ENCODE assay signal across 13 cellular contexts in the genomic region with DNA sequence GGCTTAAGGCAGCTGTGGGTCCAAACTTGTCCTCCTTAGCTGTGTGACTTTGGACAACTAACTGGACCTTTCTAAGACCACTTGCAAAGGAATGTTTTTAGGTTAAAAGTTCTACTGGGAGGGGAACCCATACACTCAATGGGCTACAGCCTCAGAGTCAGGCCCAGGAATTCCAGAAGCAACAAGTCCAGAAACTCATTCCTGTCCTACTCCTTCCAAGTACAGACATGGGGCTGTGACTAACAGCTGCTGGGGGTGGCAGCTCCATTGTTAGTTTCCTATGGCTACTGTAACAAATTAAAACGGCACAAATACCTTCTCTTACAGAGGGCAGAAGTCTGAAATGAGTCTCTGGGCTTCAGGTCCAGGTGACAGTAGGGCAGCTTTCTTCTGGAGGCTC. TPM values are rescaled to one million over a fixed set of nuclear protein-coding genes. Genes with fewer than 3 reads are reported as not detected.
DNase-seq lines count a peak whose midpoint lies in the region; ATAC-seq, FAIRE-seq and TF ChIP-seq lines count a peak whose summit lies in the region.
"Had no signal": no experiment of that assay in that cellular context is flagged by ENCODE, and none has a peak within 500 bp of the region (broad histone marks: within the 10 kb centered on the region; RNA-seq: fewer than 3 reads in every experiment).

No MANE protein-coding gene starts in this region.

- H4K20me1 ChIP-seq in H1 (replicated peaks in 1 of 2; ENCODE audit: control insufficient read depth in 1 of 2, insufficient read depth in 2 of 2, low read length in 2 of 2): peaks cover 0 to 1% of the 10 kb centered on the region in 2 experiments

- H2BK15ac ChIP-seq in H1 (ENCODE audit: low read length): no peak overlapping the region

- 0 out of 2 replicates have a peak overlapping the region, but pooled peaks have one; percentile 5 for H2BK20ac ChIP-seq in H1 (ENCODE audit: low read length)

- no peaks in the 10 kb centered on the region for H3K27me3 ChIP-seq in CD4-positive, CD25-positive, alpha-beta regulatory T cell (ENCODE audit: control insufficient read depth, insufficient read depth, low read length)
- no peaks in the 10 kb centered on the region for H3K27me3 ChIP-seq in H1 (replicated peaks in 1 of 4; ENCODE audit: control insufficient read depth in 3 of 4, extremely low read depth in 1 of 4, insufficient read depth in 3 of 4, low read length in 3 of 4)

- peak overlapping the region in 2 of 4 donors; percentile 30 to 43 for H3K4me3 Mint-ChIP-seq in CD4-positive, CD25-positive, alpha-beta regulatory T cell
- peak overlapping the region; percentile 1 for H3K4me3 Mint-ChIP-seq in neural crest cell

- peaks cover 6% of the 10 kb centered on the region; the same call in 1 of the 2 replicates for H3K23me2 ChIP-seq in H1 (ENCODE audit: low read depth, low read length)

- no peak overlapping the region for H2AFZ ChIP-seq in H1 (ENCODE audit: low read length)

- TF ChIP-seq POLR2A in H1 (IDR thresholded peaks at IDR 0.05; ENCODE audit: control extremely low read depth in 1 of 2, low read depth in 2 of 2, low read length in 2 of 2): no peak

- no peak for TF ChIP-seq CTCF in HEK293 (tag by site-specific recombination; IDR thresholded peaks at IDR 0.05)
- no peak for TF ChIP-seq CTCF in H1 (IDR thresholded peaks at IDR 0.05; ENCODE audit: control extremely low read depth in 1 of 3, insufficient read depth in 1 of 3, low read depth in 1 of 3, low read length in 3 of 3)
- no peak for TF ChIP-seq CTCF in neural crest cell (conservative IDR thresholded peaks at IDR 0.05)

- H3K14ac ChIP-seq in H1 (ENCODE audit: insufficient read length): no peak overlapping the region

- CTCF ChIA-PET in HEK293 (lab: Yijun Ruan, JAX) (interaction anchor here (0.6 to 1.9 kb wide), 2 partner anchors 31 to 253 kb away, joined by 5 to 13 read pairs; no protein-coding TSS in a partner anchor), H1 (lab: Charles Lee; ENCODE audit: partially characterized antibody) (interaction anchor here (0.7 to 11.0 kb wide), 8 partner anchors 15 to 275 kb away, joined by 3 to 271 read pairs (median 4); partner anchors contain the start of gene WHRN)

- H3K27me3 Mint-ChIP-seq in CD4-positive, CD25-positive, alpha-beta regulatory T cell: peaks cover under 1% of the 10 kb centered on the region
- peaks cover 2% of the 10 kb centered on the region for H3K27me3 Mint-ChIP-seq in neural crest cell (ENCODE audit: low read depth)

- no peak overlapping the region for H2BK12ac ChIP-seq in H1 (ENCODE audit: low read depth, low read length)

- H2AK5ac ChIP-seq in H1 (ENCODE audit: low read depth, low read length): no peak overlapping the region

- H3K4me1 Mint-ChIP-seq in CD4-positive, CD25-positive, alpha-beta regulatory T cell: peaks cover 8 to 30% (median 23%) of the 10 kb centered on the region in 4 donors
- peaks cover 18% of the 10 kb centered on the region for H3K4me1 Mint-ChIP-seq in neural crest cell

- no peak overlapping the region for H3K4me3 ChIP-seq in CD4-positive, CD25-positive, alpha-beta regulatory T cell (ENCODE audit: low read depth, low read length)
- H3K4me3 ChIP-seq in HEK293 (ENCODE audit: low read depth, low read length) (no peak overlapping the region), H1 (ENCODE audit: extremely low read depth in 1 of 4, insufficient read depth in 2 of 4, low read depth in 3 of 4, low read length in 4 of 4) (no peak overlapping the region)

- H3K56ac ChIP-seq in H1 (replicated peaks; ENCODE audit: insufficient read length, low read depth, low read length): no peak overlapping the region

- H3K4ac ChIP-seq in H1 (replicated peaks; ENCODE audit: insufficient read length, low read depth, low read length): no peak overlapping the region

- no peaks in the 10 kb centered on the region for H3K9me3 Mint-ChIP-seq in CD4-positive, CD25-positive, alpha-beta regulatory T cell
- H3K9me3 Mint-ChIP-seq in neural crest cell: no peaks in the 10 kb centered on the region
- H3K9me3 Mint-ChIP-seq: IgD-negative memory B cell had no signal

- POLR2A ChIA-PET in HEK293 (lab: Yijun Ruan, JAX) (interaction anchor here (0.7 to 1.1 kb wide), 2 partner anchors 187 to 1277 kb away, joined by 3 to 4 read pairs; partner anchors contain the start of gene ATP6V1G1), H1 (lab: Charles Lee; ENCODE audit: partially characterized antibody) (interaction anchor here (0.7 to 1.6 kb wide), 5 partner anchors 9 to 253 kb away, joined by 3 to 4 read pairs (median 3); partner anchors contain the start of gene ATP6V1G1)

- no peaks in the 10 kb centered on the region for H3K79me1 ChIP-seq in H1 (ENCODE audit: low read depth, low read length)

- H3K36me3 ChIP-seq in CD4-positive, CD25-positive, alpha-beta regulatory T cell (ENCODE audit: control insufficient read depth, insufficient read depth, low read length): peaks cover under 1% of the 10 kb centered on the region
- H3K36me3 ChIP-seq in HEK293 (ENCODE audit: control insufficient read depth in 2 of 2, insufficient read depth in 1 of 2, low read length in 2 of 2): peaks cover 0 to 11% of the 10 kb centered on the region in 2 experiments; a peak in 1 of 3 replicates
- peaks cover 0 to 7% (median 0%) of the 10 kb centered on the region in 4 experiments; a peak in 2 of 8 replicates for H3K36me3 ChIP-seq in H1 (ENCODE audit: control insufficient read depth in 2 of 4, insufficient read depth in 4 of 4, low read length in 3 of 4)

- H3K4me1 ChIP-seq in CD4-positive, CD25-positive, alpha-beta regulatory T cell (ENCODE audit: control insufficient read depth, insufficient read depth, low read length, poor library complexity, severe bottlenecking): peaks cover 32% of the 10 kb centered on the region
- H3K4me1 ChIP-seq in HEK293 (ENCODE audit: control insufficient read depth, insufficient read depth, low read length) (no peaks in the 10 kb centered on the region), H1 (replicated peaks in 1 of 4; ENCODE audit: control insufficient read depth in 3 of 4, insufficient read depth in 4 of 4, low read length in 3 of 4) (peaks cover 5 to 15% (median 7%) of the 10 kb centered on the region in 4 experiments; a peak in 5 of 7 replicates)

- no peaks in the 10 kb centered on the region for H3K36me3 Mint-ChIP-seq in CD4-positive, CD25-positive, alpha-beta regulatory T cell
- H3K36me3 Mint-ChIP-seq in neural crest cell (ENCODE audit: low read depth): no peaks in the 10 kb centered on the region

- DNase-seq in CD4-positive, CD25-positive, alpha-beta regulatory T cell: no peak
- DNase-seq in H1 (ENCODE audit: low read depth in 1 of 2, low spot score in 2 of 2) (no peak), neural crest cell (ENCODE audit: low read depth, low spot score) (no peak)
- DNase-seq: H7, MV-4-11, NCI-H146, NCI-H2081 treated with DMSO at 0.1 percent for 48 hours, NCI-H446 had no signal

- H3K4me2 ChIP-seq in H1 (ENCODE audit: insufficient read depth in 1 of 2, low read depth in 2 of 2, low read length in 2 of 2): no peak overlapping the region

- H4K5ac ChIP-seq in H1 (ENCODE audit: insufficient read length, low read depth, low read length): no peak overlapping the region

- no peak overlapping the region for H3K27ac ChIP-seq in CD4-positive, CD25-positive, alpha-beta regulatory T cell (ENCODE audit: insufficient read depth, low read length, poor library complexity, severe bottlenecking)
- H3K27ac ChIP-seq in HEK293 (ENCODE audit: extremely low read depth, low read depth, low read length): no peak overlapping the region
- no peak overlapping the region for H3K27ac ChIP-seq in H1 (ENCODE audit: low read depth, low read length)

- no peak overlapping the region for H3K23ac ChIP-seq in H1 (ENCODE audit: insufficient read length)

- H3K9ac ChIP-seq in H1 (replicated peaks in 1 of 4; ENCODE audit: extremely low read depth in 1 of 4, low read depth in 3 of 4, low read length in 3 of 4): no peak overlapping the region

- H3K79me2 ChIP-seq in H1 (ENCODE audit: control insufficient read depth in 1 of 2, insufficient read depth in 2 of 2, low read length in 2 of 2): 0 out of 4 replicates have a peak, but pooled peaks cover 0 to 3% of the 10 kb centered on the region in 2 experiments

- no peaks in the 10 kb centered on the region for H3K9me3 ChIP-seq in CD4-positive, CD25-positive, alpha-beta regulatory T cell (ENCODE audit: control insufficient read depth in 2 of 2, low read length in 2 of 2)
- no peaks in the 10 kb centered on the region for H3K9me3 ChIP-seq in HEK293 (ENCODE audit: control insufficient read depth, insufficient read depth, low read depth, low read length)
- H3K9me3 ChIP-seq in H1 (ENCODE audit: insufficient read depth in 2 of 2, low read depth in 1 of 2, low read length in 1 of 2): no peaks in the 10 kb centered on the region

- no peak for TF ChIP-seq EP300 in H1 (IDR thresholded peaks at IDR 0.05; ENCODE audit: borderline replicate concordance in 1 of 2, low read depth in 2 of 2, low read length in 2 of 2)

- WGBS in H1 (ENCODE audit: extremely low coverage in 1 of 2, insufficient coverage in 1 of 2, insufficient read length in 1 of 2, insufficient replicate concordance in 2 of 2, low coverage in 1 of 2, low lambda C conversion rate in 2 of 2, missing lambda C conversion rate in 1 of 2), 2 experiments: 76% methylated on average over 1 of the region's 1 CpG; no CpG with 5 or more reads in 1 of the 2 experiments

- H3K27ac Mint-ChIP-seq in CD4-positive, CD25-positive, alpha-beta regulatory T cell: peak overlapping the region in 2 of 3 donors; percentile 1
- no peak overlapping the region for H3K27ac Mint-ChIP-seq in neural crest cell (ENCODE audit: unreplicated experiment)

- no peak overlapping the region for H3K18ac ChIP-seq in H1 (ENCODE audit: extremely low read depth, low read length)

- FAIRE-seq in H1 (lab: Jason Lieb, UNC): no peak

- no peak overlapping the region for H4K91ac ChIP-seq in H1 (replicated peaks; ENCODE audit: insufficient read length, low read length)

- no peak for TF ChIP-seq RAD21 in H1 (IDR thresholded peaks at IDR 0.05 in 1 of 2, conservative IDR thresholded peaks at IDR 0.05 in 1 of 2; ENCODE audit: low read depth in 2 of 2, low read length in 2 of 2)

- no peak overlapping the region for H2BK120ac ChIP-seq in H1 (replicated peaks; ENCODE audit: low read depth, low read length)

- H4K8ac ChIP-seq in H1 (ENCODE audit: extremely low read depth, insufficient read depth, low read length): no peak overlapping the region

- no peak overlapping the region for H2BK5ac ChIP-seq in H1 (ENCODE audit: low read depth, low read length)

- no peak for ATAC-seq in CD4-positive, CD25-positive, alpha-beta regulatory T cell (ENCODE audit: low read depth in 2 of 2)
- ATAC-seq in GM19324 (IDR thresholded peaks at IDR 0.05; ENCODE audit: low FRiP score, unreplicated experiment) (no peak), HG02588 (IDR thresholded peaks at IDR 0.05; ENCODE audit: unreplicated experiment) (no peak), HG03565 (IDR thresholded peaks at IDR 0.05; ENCODE audit: unreplicated experiment) (no peak)

RNA-seq across cellular contexts. Expression of gene AKNA, which starts 12.4 kb away (rescaled TPM):
- 381 TPM for total RNA-seq in CD4-positive, CD25-positive, alpha-beta regulatory T cell
- 10 to 100 TPM; 11.9 to 16.6 (median 14.5) TPM for polyA plus RNA-seq in CD4-positive, CD25-positive, alpha-beta regulatory T cell
- total RNA-seq in H1 (2021; fragmentation: NEBNext Ultra II Directional; extraction: Animal tissue kit (Norgen Biotek cat#: 25700)): 25.9 and 27.4 TPM in 2 replicates
- 21.0 and 28.3 TPM in 2 replicates for polyA plus RNA-seq in H1 (2011; rRNA removed)
- polyA plus RNA-seq in H1 (2011; cell fraction: cytosol; rRNA removed): 18.3 TPM
- 62.7 TPM for polyA plus RNA-seq in H1 (2011; cell fraction: nucleus; rRNA removed)
- polyA plus RNA-seq in H1 (2012, experiment 1 of 2): 16.3 to 28.1 TPM (median 25.3 TPM) in 4 replicates
- polyA plus RNA-seq in H1 (2012, experiment 2 of 2): 16.4 TPM
- polyA plus RNA-seq in H1 (2013, experiment 1 of 2): 16.0 TPM
- 15.2 TPM for polyA plus RNA-seq in H1 (2013, experiment 2 of 2)
- 21.8 and 26.9 TPM in 2 replicates for polyA minus RNA-seq in H1 (2011; rRNA and poly(A)+ RNA removed)
- polyA minus RNA-seq in H1 (2011; cell fraction: cytosol; rRNA and poly(A)+ RNA removed): 32.5 TPM
- polyA minus RNA-seq in H1 (2011; cell fraction: nucleus; rRNA and poly(A)+ RNA removed): 36.8 TPM
- 13.4 and 16.6 TPM in 2 replicates for total RNA-seq in neural crest cell

Comparison
In these comparisons a context has a peak if more than half of its experiments do, and no peak if none do; other contexts are left out.
1. RNA of gene AKNA, which starts 12.4 kb away (total RNA-seq): 381 TPM in CD4-positive, CD25-positive, alpha-beta regulatory T cell (single experiment); 25.9 to 27.4 TPM in H1 and 13.4 to 16.6 TPM in neural crest cell; every median in the first group is over 10 times any median in the second.